ENCODE assay signal across 8 cellular contexts in the genomic region with DNA sequence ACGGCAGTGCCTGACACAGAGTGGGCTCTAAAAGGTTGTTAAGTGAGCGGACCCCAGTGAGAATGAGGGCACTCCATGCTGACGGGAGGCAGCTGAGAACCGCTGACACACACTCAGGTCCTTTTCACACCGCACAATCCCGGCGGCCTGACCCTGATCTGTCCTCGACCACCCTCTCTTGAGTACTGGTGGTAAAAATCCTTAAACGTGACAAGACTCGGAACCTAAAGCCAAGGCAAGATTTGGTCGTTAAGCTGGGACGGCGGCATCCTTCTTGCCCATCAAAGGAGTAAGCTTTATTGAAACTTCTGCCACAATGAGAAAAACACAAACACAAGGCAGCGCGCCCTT. TPM values are rescaled to one million over a fixed set of nuclear protein-coding genes. Genes with fewer than 3 reads are reported as not detected.
DNase-seq lines count a peak whose midpoint lies in the region; ATAC-seq, FAIRE-seq and TF ChIP-seq lines count a peak whose summit lies in the region.

No MANE protein-coding gene starts in this region.

- peak overlapping the region; percentile 87 for H3K4me2 ChIP-seq in A549

- no peak for TF ChIP-seq CTCF in A549 (IDR thresholded peaks at IDR 0.05)
- no peak for TF ChIP-seq CTCF in GM12865 (IDR thresholded peaks at IDR 0.05; ENCODE audit: insufficient read depth, low read depth, low read length, missing control alignments)

- peak overlapping the region; percentile 74 to 89 (median 82) for H3K27ac Mint-ChIP-seq in naive B cell

- peaks cover 41% of the 10 kb centered on the region for H3K36me3 ChIP-seq in SK-N-MC (ENCODE audit: insufficient read depth, low read length)

- no peak for TF ChIP-seq EP300 in A549 (IDR thresholded peaks at IDR 0.05)

- DNase-seq in A549 (ENCODE audit: low read depth in 1 of 2, low spot score in 1 of 2) (peak in 1 of 2 experiments; percentile 6), GM12865 (ENCODE audit: low read depth) (peak; percentile 14), SK-N-MC (ENCODE audit: low read depth, low spot score) (no peak), erythroblast (lab: John Stamatoyannopoulos, UW) (peak; percentile 69 to 77), naive B cell (peak; percentile 11), NOMO-1 treated with dmso at 0.1 percent for 144 hours (lab: John Stamatoyannopoulos, UW; ENCODE audit: unreplicated experiment) (no peak), H54 (ENCODE audit: insufficient read length, low spot score) (no peak)

- H3K4me3 Mint-ChIP-seq in naive B cell: peak overlapping the region; percentile 94 to 99 (median 98)

- CTCF ChIA-PET in A549 (lab: Yijun Ruan, JAX): no interaction called here

- peaks cover 23 to 41% (median 29%) of the 10 kb centered on the region in 3 donors for H3K4me1 Mint-ChIP-seq in naive B cell

- WGBS in A549 (ENCODE audit: missing lambda C conversion rate): 3% methylated on average over 7 of the region's 15 CpGs

- no peaks in the 10 kb centered on the region for H3K27me3 Mint-ChIP-seq in naive B cell

- H3K9me3 ChIP-seq in A549 (no peaks in the 10 kb centered on the region), SK-N-MC (ENCODE audit: low read depth, low read length) (no peaks in the 10 kb centered on the region)

- no peak for FAIRE-seq in A549 (lab: Jason Lieb, UNC)
- FAIRE-seq in H54 (lab: Jason Lieb, UNC): no peak

- POLR2A ChIA-PET in A549 (lab: Yijun Ruan, JAX): no interaction called here

- peaks cover 7% of the 10 kb centered on the region; the same call in 1 of the 3 replicates for H3K4me1 ChIP-seq in A549

- peak overlapping the region; percentile 96 for H3K4me3 ChIP-seq in A549
- H3K4me3 ChIP-seq in GM12865 (ENCODE audit: low read depth, low read length): peak overlapping the region; percentile 84
- peak overlapping the region; percentile 87 for H3K4me3 ChIP-seq in SK-N-MC

- no peak for TF ChIP-seq POLR2A in A549 (IDR thresholded peaks at IDR 0.05; ENCODE audit: low read length)
- no peak for TF ChIP-seq POLR2A in erythroblast (IDR thresholded peaks at IDR 0.05; ENCODE audit: low read length)
- no peak for TF ChIP-seq POLR2A in H54 (IDR thresholded peaks at IDR 0.05; ENCODE audit: low read depth, low read length)

- H3K9me3 Mint-ChIP-seq in naive B cell: peaks cover 0 to 2% (median 0%) of the 10 kb centered on the region in 7 donors

- H3K27ac ChIP-seq in A549 (peak overlapping the region; percentile 94 to 98), SK-N-MC (no peak overlapping the region)

- peak overlapping the region; percentile 89 for H3K9ac ChIP-seq in SK-N-MC (ENCODE audit: insufficient read length)

- H3K36me3 Mint-ChIP-seq in naive B cell: peaks cover 6 to 8% of the 10 kb centered on the region in 2 donors

- no peak for TF ChIP-seq RAD21 in A549 (conservative IDR thresholded peaks at IDR 0.05 in 1 of 2, IDR thresholded peaks at IDR 0.05 in 1 of 2)

- ATAC-seq in A549: peak; percentile 40 to 55; a peak in 5 of 6 replicates
- peak; percentile 9 for ATAC-seq in HG03045 (IDR thresholded peaks at IDR 0.05; ENCODE audit: unreplicated experiment)
- ATAC-seq in naive B cell (ENCODE audit: low read depth in 2 of 2): peak in 1 of 2 donors; percentile 2

TF ChIP-seq in A549, 52 proteins besides CTCF, POLR2A, EP300 and RAD21:
- no peak for TF ChIP-seq EHMT2 (IDR thresholded peaks at IDR 0.05; ENCODE audit: low read depth)
- no peak for TF ChIP-seq RARB (CRISPR knock-in tag; IDR thresholded peaks at IDR 0.05)
- TF ChIP-seq SMC3 (IDR thresholded peaks at IDR 0.05): no peak
- no peak for TF ChIP-seq ZC3H11A (IDR thresholded peaks at IDR 0.05)
- TF ChIP-seq, protein P1, sequence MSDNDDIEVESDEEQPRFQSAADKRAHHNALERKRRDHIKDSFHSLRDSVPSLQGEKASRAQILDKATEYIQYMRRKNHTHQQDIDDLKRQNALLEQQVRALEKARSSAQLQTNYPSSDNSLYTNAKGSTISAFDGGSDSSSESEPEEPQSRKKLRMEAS (IDR thresholded peaks at IDR 0.05): no peak

RNA-seq across cellular contexts. Expression of gene TMX3, which starts 0.6 kb away (rescaled TPM):
- polyA plus RNA-seq in A549 (2011; rRNA removed) (44.2 and 49.8 TPM in 2 replicates), A549 (2017; fragmentation: RNase III; extraction: RNeasy Plus Mini Kit Qiagen cat#74134 plus additional on column Dnase treatment) (27.8 to 29.6 TPM (median 29.3 TPM) in 3 replicates), naive B cell (ENCODE audit: low read depth in 6 of 6) (10 to 100 TPM; 15.3 to 27.7 (median 21.6) TPM)
- polyA plus RNA-seq in A549 (2012; cell fraction: cytosol; rRNA removed): 7.0 and 8.6 TPM in 2 replicates
- 9.8 and 15.0 TPM in 2 replicates for polyA plus RNA-seq in A549 (2012; cell fraction: nucleus; rRNA removed)
- 29.0 and 35.4 TPM in 2 replicates for polyA minus RNA-seq in A549 (2011; rRNA and poly(A)+ RNA removed)

Comparison
In these comparisons a context has a peak if more than half of its experiments do, and no peak if none do; other contexts are left out.
1. DNase-seq: peak in GM12865 (single experiment), erythroblast (2 of 2) and naive B cell (single experiment); none in SK-N-MC (single experiment), NOMO-1 treated with dmso at 0.1 percent for 144 hours (single experiment) and H54 (single experiment).
2. Peak in every context shown above with its lines, with median percentiles within 50 percentile points of each other: H3K4me3 ChIP-seq.